24 cellular contexts compared by ENCODE assay signal in genomic region chr4:1647432-1647831, GRCh38. TPM values are rescaled to one million over a fixed set of nuclear protein-coding genes. Genes with fewer than 3 reads are reported as not detected.
"Had no signal": no experiment of that assay in that cellular context is flagged by ENCODE, and none has a peak within 500 bp of the region (broad histone marks: within the 10 kb centered on the region; RNA-seq: fewer than 3 reads in every experiment).

No MANE protein-coding gene starts in this region.

- H3K9me3 ChIP-seq: left ventricle myocardium inferior, lower lobe of right lung, pancreas, tibial artery, upper lobe of right lung, vagina had no signal

- H3K4me1 ChIP-seq: lower lobe of right lung, pancreas, upper lobe of right lung had no signal

- H3K9ac ChIP-seq: neural progenitor cell had no signal

- ATAC-seq: esophagus mucosa; left cardiac atrium; lower lobe of right lung; natural killer cell treated with Interleukin-12 subunit alpha and Interleukin-12 subunit beta and Interleukin-15 and Interleukin-18, amount 100 ng/mL, for 72 hours; pancreas; right cardiac atrium; stimulated activated memory B cell treated with anti-CD40 and anti-IgM and Interleukin-4, amounts not matched to agents 10 μg/mL and 1 μg/mL and 100 μg/mL, for 72 hours; upper lobe of right lung had no signal

- H3K36me3 ChIP-seq: left ventricle myocardium inferior, lower lobe of right lung, neural progenitor cell, pancreas, tibial artery, upper lobe of right lung, vagina had no signal

- H2AFZ ChIP-seq: neural progenitor cell had no signal

- H3K4me2 ChIP-seq: neural progenitor cell, smooth muscle cell had no signal

- H3K27me3 ChIP-seq: neural progenitor cell, pancreas, tibial artery, upper lobe of right lung, vagina had no signal

- H3K27ac ChIP-seq: left ventricle myocardium inferior, lower lobe of right lung, neural progenitor cell, pancreas, tibial artery, upper lobe of right lung, vagina had no signal

- DNase-seq: effector memory CD4-positive, alpha-beta T cell; glutamatergic neuron; immature natural killer cell; kidney; left cardiac atrium; left ventricle myocardium inferior; lower lobe of right lung; mesenchymal stem cell; midbrain; occipital lobe; pancreas; stimulated activated CD4-positive, alpha-beta T cell treated with anti-CD3 and anti-CD28 coated beads, Interleukin-1b, Interleukin-23, amount 100 ng/mL, for 48 hours; stimulated activated CD4-positive, alpha-beta T cell treated with anti-CD3 and anti-CD28 coated beads, Interleukin-4, amount 100 ng/mL, for 24 hours; tibial artery; upper lobe of right lung had no signal

- H3K4me3 ChIP-seq: left ventricle myocardium inferior, lower lobe of right lung, neural progenitor cell, pancreas, smooth muscle cell, tibial artery, upper lobe of right lung, vagina had no signal

- FAIRE-seq: endometrium, frontal cortex, kidney, pancreas had no signal

RNA-seq across cellular contexts. Expression of gene FAM53A, which starts 36.7 kb away (rescaled TPM):
- total RNA-seq: smooth muscle cell had no signal
